ENCODE assay signal across 12 cellular contexts in the genomic region with DNA sequence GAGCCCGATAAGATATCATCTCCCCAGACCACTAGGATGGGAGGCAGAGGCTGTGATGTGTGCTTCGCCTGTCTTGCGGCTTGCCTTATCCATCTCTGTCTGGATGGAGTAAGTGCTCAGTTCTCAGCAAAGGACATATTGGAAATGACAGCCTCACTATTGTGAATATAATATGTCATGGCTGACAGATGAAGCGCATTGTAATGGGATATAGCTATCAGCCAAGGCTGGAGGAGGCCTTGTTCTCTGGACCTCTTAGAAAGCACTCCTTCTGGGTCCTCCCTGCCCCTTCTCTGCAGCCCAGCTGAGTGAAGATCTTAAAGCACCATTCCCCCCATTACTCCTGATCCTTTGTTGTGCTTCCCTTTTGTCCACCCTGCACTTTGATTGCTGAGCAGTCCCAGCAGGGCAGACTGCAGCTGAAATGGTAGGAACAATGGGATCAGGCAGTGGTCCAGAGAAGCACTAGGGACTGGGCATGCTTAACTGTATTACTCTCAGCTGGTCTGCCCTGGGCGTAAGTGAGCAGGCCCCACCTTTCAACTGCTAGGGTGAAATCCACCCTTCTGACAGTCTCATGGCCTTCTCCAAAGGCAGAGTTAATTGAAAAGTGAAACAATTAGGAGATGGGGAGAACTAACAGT.
DNase-seq lines count a peak whose midpoint lies in the region; ATAC-seq and TF ChIP-seq lines count a peak whose summit lies in the region.
"Had no signal": no experiment of that assay in that cellular context is flagged by ENCODE, and none has a peak within 500 bp of the region (broad histone marks: within the 10 kb centered on the region; RNA-seq: fewer than 3 reads in every experiment).

No MANE protein-coding gene starts in this region.

- H3K27me3 ChIP-seq in BE2C = no peaks in the 10 kb centered on the region
- H3K27me3 ChIP-seq: foreskin keratinocyte had no signal

- H3K9me3 ChIP-seq in BE2C = no peaks in the 10 kb centered on the region

- H3K4me3 ChIP-seq in BE2C (ENCODE audit: low read depth, low read length) = no peak overlapping the region
- H3K4me3 ChIP-seq: GM12878 had no signal

- no peaks in the 10 kb centered on the region for H3K36me3 ChIP-seq in BE2C

- ATAC-seq in GM21619 (IDR thresholded peaks at IDR 0.05; ENCODE audit: unreplicated experiment) = no peak
- ATAC-seq: foreskin keratinocyte, GM12878, PC-3 had no signal

- TF ChIP-seq CTCF in BE2C (IDR thresholded peaks at IDR 0.05; ENCODE audit: low read depth, low read length) = no peak

- H3K4me1 ChIP-seq in BE2C = no peaks in the 10 kb centered on the region
- H3K4me1 ChIP-seq: foreskin keratinocyte had no signal

- intact Hi-C loops in posterior cingulate gyrus (cut with DNase I) = no loop called here

- DNase-seq in BE2C (peak; percentile 16), NCI-H1092 (lab: John Stamatoyannopoulos, UW) (peak; percentile 93), NCI-H748 (lab: John Stamatoyannopoulos, UW; ENCODE audit: unreplicated experiment) (peak; percentile 98), left kidney (ENCODE audit: low read depth, low spot score) (peak; percentile 44), SIG-M5 treated with dmso at 0.1 percent for 504 hours (lab: John Stamatoyannopoulos, UW; ENCODE audit: unreplicated experiment) (no peak), posterior cingulate gyrus (no peak)
- DNase-seq in effector CD8-positive, alpha-beta T cell (lab: John Stamatoyannopoulos, UW) = no peak
- DNase-seq: activated gamma-delta T cell, foreskin keratinocyte, PC-3 had no signal

Comparison
In these comparisons a context has a peak if more than half of its experiments do, and no peak if none do; other contexts are left out.
1. DNase-seq: peak in BE2C (single experiment), NCI-H1092 (single experiment), NCI-H748 (single experiment) and left kidney (single experiment); none in SIG-M5 treated with dmso at 0.1 percent for 504 hours (single experiment), effector CD8-positive, alpha-beta T cell (single experiment) and posterior cingulate gyrus (0 of 10).